8 cellular contexts compared by ENCODE assay signal in the genomic region with DNA sequence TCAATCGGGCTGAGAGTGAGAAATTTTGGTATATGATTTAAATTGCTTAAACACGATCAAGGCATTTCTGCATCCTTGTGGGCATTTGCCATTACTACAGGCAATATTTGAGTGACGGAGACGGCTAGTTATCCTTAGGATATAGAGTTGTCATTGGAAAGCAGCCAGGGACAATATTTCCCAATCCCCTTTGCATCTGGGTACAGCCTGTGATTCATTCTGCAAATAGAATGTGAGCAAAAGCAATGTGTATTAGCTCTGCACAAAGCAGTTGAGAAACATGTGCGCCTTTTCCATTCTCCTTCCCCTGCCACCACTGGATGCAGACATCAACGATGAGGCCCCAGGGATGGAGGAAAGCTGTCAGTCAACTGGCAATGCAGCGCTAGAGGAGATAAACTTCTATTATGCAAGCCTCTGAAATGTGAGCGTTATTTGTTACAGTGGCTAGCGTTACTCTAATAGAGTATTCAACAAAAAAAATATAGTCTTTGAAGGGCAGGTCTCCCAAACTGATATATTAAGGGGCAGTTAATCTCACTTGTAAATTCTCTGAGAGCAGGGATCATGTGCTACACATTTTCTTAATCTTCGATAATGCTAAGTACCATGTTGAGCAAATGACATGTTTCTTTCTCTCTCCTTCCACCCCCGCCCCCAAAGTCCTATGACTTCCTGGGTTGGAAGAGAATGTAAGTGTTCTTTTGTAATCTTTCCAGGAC. TPM values are rescaled to one million over a fixed set of nuclear protein-coding genes. Genes with fewer than 3 reads are reported as not detected.
A peak's percentile ranks its signal among the peaks of the same experiment; 100 is the strongest.
DNase-seq lines count a peak whose midpoint lies in the region; ATAC-seq and TF ChIP-seq lines count a peak whose summit lies in the region.

No MANE protein-coding gene starts in this region.

- TF ChIP-seq CTCF in brain microvascular endothelial cell (IDR thresholded peaks at IDR 0.05; ENCODE audit: low read depth, low read length, missing control alignments) (peak; percentile 57), lower lobe of right lung (IDR thresholded peaks at IDR 0.05) (peak; percentile 40)

- intact Hi-C loops in lower lobe of right lung (cut with DNase I), result no loop called here

- H3K27ac ChIP-seq in brain microvascular endothelial cell (peak overlapping the region; percentile 47), lower lobe of right lung (peak overlapping the region; percentile 58)

- in situ Hi-C loops in brain microvascular endothelial cell (cut with HindIII; ENCODE audit: low pct_ligation_motif_present, low sequenced_read_pairs), result no loop called here

- H3K4me3 ChIP-seq in brain microvascular endothelial cell (ENCODE audit: low read depth, low read length) (no peak overlapping the region), lower lobe of right lung (no peak overlapping the region)

- H3K27me3 ChIP-seq in brain microvascular endothelial cell (replicated peaks) (no peaks in the 10 kb centered on the region), lower lobe of right lung (ENCODE audit: low read depth) (no peaks in the 10 kb centered on the region)

- H3K36me3 ChIP-seq in brain microvascular endothelial cell (replicated peaks) (no peaks in the 10 kb centered on the region), lower lobe of right lung (no peaks in the 10 kb centered on the region)

- H3K9me3 ChIP-seq in lower lobe of right lung, result no peaks in the 10 kb centered on the region

- DNase-seq in COLO829 (ENCODE audit: low spot score), result peak; percentile 69
- peak; percentile 76 for DNase-seq in NCI-H2196 (lab: John Stamatoyannopoulos, UW; ENCODE audit: unreplicated experiment)
- peak; percentile 99 for DNase-seq in brain microvascular endothelial cell
- DNase-seq in lower lobe of right lung, result no peak
- DNase-seq in occipital lobe (lab: John Stamatoyannopoulos, UW), result no peak
- DNase-seq in islet precursor cell, result no peak
- no peak for DNase-seq in pons (ENCODE audit: low spot score)

- peak; percentile 92 for ATAC-seq in lower lobe of right lung
- ATAC-seq in HG02840 (IDR thresholded peaks at IDR 0.05; ENCODE audit: low FRiP score, unreplicated experiment), result no peak

- peaks cover 28% of the 10 kb centered on the region for H3K4me1 ChIP-seq in lower lobe of right lung

RNA-seq across cellular contexts. Expression of a gene that starts 37.1 kb away (rescaled TPM):
- total RNA-seq in lower lobe of right lung (42.1 TPM), occipital lobe (53.2 TPM)

Comparison
In these comparisons a context has a peak if more than half of its experiments do, and no peak if none do; other contexts are left out.
1. DNase-seq: peak in COLO829 (single experiment), NCI-H2196 (single experiment) and brain microvascular endothelial cell (single experiment); none in lower lobe of right lung (single experiment), occipital lobe (single experiment), islet precursor cell (single experiment) and pons (single experiment).